ENCODE assay signal across 8 cellular contexts in genomic region chr1:154406572-154406879, GRCh38. TPM values are rescaled to one million over a fixed set of nuclear protein-coding genes. Genes with fewer than 3 reads are reported as not detected.
DNase-seq lines count a peak whose midpoint lies in the region; ATAC-seq, FAIRE-seq and TF ChIP-seq lines count a peak whose summit lies in the region.
"Had no signal": no experiment of that assay in that cellular context is flagged by ENCODE, and none has a peak within 500 bp of the region (broad histone marks: within the 10 kb centered on the region; RNA-seq: fewer than 3 reads in every experiment).

No MANE protein-coding gene starts in this region.

- H2AK5ac ChIP-seq in IMR-90 (ENCODE audit: low read depth, low read length), result peak overlapping the region; percentile 81; the same call in 1 of the 2 replicates
- no peak overlapping the region for H2AK5ac ChIP-seq in trophoblast cell (ENCODE audit: low read length)

- BruUV-seq in IMR-90 (replicated peaks; lab: Mats Ljungman, UMichigan) (TSS peak; percentile 17), HepG2 (replicated peaks; lab: Mats Ljungman, UMichigan) (TSS peak; percentile 62)

- FAIRE-seq in HepG2 (lab: Jason Lieb, UNC), result no peak

- H3K18ac ChIP-seq in IMR-90 (ENCODE audit: low read depth, low read length) (peak overlapping the region; percentile 8), trophoblast cell (ENCODE audit: low read length) (no peak overlapping the region)

- H4K91ac ChIP-seq in IMR-90 (ENCODE audit: insufficient read depth, low read depth, low read length) (peak overlapping the region; percentile 72; the same call in 1 of the 2 replicates), trophoblast cell (ENCODE audit: low read depth, low read length) (no peak overlapping the region)

- TF ChIP-seq RAD21 in IMR-90 (IDR thresholded peaks at IDR 0.05; ENCODE audit: low read length), result no peak
- TF ChIP-seq RAD21 in HepG2 (CRISPR knock-in tag; IDR thresholded peaks at IDR 0.05), result no peak

- in situ Hi-C loops in IMR-90 (cut with MboI; ENCODE audit: low sequenced_read_pairs) (no loop called here), HepG2 (cut with HindIII; ENCODE audit: extremely low pct_ligation_motif_present, low pct_unique_long_range_greater_than_20kb) (no loop called here)

- no peaks in the 10 kb centered on the region; the same call in 1 of the 2 replicates for H3K36me3 ChIP-seq in IMR-90 (ENCODE audit: control insufficient read depth, insufficient read depth, low read length)
- no peaks in the 10 kb centered on the region for H3K36me3 ChIP-seq in ascending aorta
- H3K36me3 ChIP-seq in HepG2 (replicated peaks in 1 of 2; ENCODE audit: control insufficient read depth in 1 of 2, insufficient read depth in 2 of 2, low read length in 2 of 2), result no peaks in the 10 kb centered on the region
- no peaks in the 10 kb centered on the region for H3K36me3 ChIP-seq in trophoblast cell (ENCODE audit: control insufficient read depth in 1 of 2, insufficient read depth in 2 of 2, low read length in 2 of 2)

- CTCF ChIA-PET in IMR-90 (lab: Yijun Ruan, JAX) (interaction anchor here (1.1 to 1.9 kb wide), 2 partner anchors 13 to 55 kb away, joined by 3 to 9 read pairs; no protein-coding TSS in a partner anchor), HepG2 (lab: Yijun Ruan, JAX; ENCODE audit: low intra/inter-chr PET ratio, low total read pairs) (no interaction called here)

- H3K79me1 ChIP-seq in IMR-90 (ENCODE audit: low read depth in 1 of 2, low read length in 2 of 2), result peaks cover 8 to 10% of the 10 kb centered on the region in 2 experiments; a peak in 2 of 4 replicates
- peaks cover 3% of the 10 kb centered on the region for H3K79me1 ChIP-seq in trophoblast cell (ENCODE audit: low read length)

- peaks cover 4% of the 10 kb centered on the region; the same call in 1 of the 2 replicates for H4K20me1 ChIP-seq in IMR-90 (ENCODE audit: insufficient read depth, low read length)
- H4K20me1 ChIP-seq in HepG2 (ENCODE audit: insufficient read depth, low read length), result no peaks in the 10 kb centered on the region

- TF ChIP-seq EP300 in HepG2 (IDR thresholded peaks at IDR 0.05; ENCODE audit: low read depth in 2 of 2, low read length in 2 of 2) (no peak), HepG2 (CRISPR knock-in tag; IDR thresholded peaks at IDR 0.05; ENCODE audit: borderline replicate concordance) (no peak)

- H3K9me1 ChIP-seq in IMR-90 (ENCODE audit: insufficient read depth, low read length), result peaks cover 3% of the 10 kb centered on the region; the same call in 1 of the 2 replicates

- no peaks in the 10 kb centered on the region for H3K79me2 ChIP-seq in HepG2 (ENCODE audit: insufficient read depth, low read length)
- H3K79me2 ChIP-seq in trophoblast cell (ENCODE audit: control insufficient read depth, insufficient read depth, low read length, poor library complexity), result no peaks in the 10 kb centered on the region

- TF ChIP-seq CTCF in IMR-90 (conservative IDR thresholded peaks at IDR 0.05; ENCODE audit: low read depth, low read length), result no peak
- no peak for TF ChIP-seq CTCF in ascending aorta (IDR thresholded peaks at IDR 0.05)
- no peak for TF ChIP-seq CTCF in HepG2 (CRISPR knock-in tag; IDR thresholded peaks at IDR 0.05)

- peak overlapping the region; percentile 88 for H3K27ac ChIP-seq in IMR-90 (ENCODE audit: insufficient read depth, low read length)
- H3K27ac ChIP-seq in ascending aorta, result peak overlapping the region; percentile 93 to 94
- no peak overlapping the region for H3K27ac ChIP-seq in HepG2 (ENCODE audit: extremely low read length, insufficient read depth, low read length)
- H3K27ac ChIP-seq in substantia nigra (ENCODE audit: low read depth, low read length, poor library complexity, severe bottlenecking), result peak overlapping the region; percentile 63
- no peak overlapping the region for H3K27ac ChIP-seq in trophoblast cell (ENCODE audit: low read depth, low read length)

- intact Hi-C loops in IMR-90 (cut with micrococcal nuclease) (loop anchor here (1.0 to 5.0 kb wide), 6 partner anchors 13 to 734 kb away; partner anchors contain the start of gene ILF2), ascending aorta (cut with DNase I) (loop anchor here (1.0 kb wide), 1 partner anchor 13 kb away; no protein-coding TSS in a partner anchor), HepG2 (cut with micrococcal nuclease; ENCODE audit: unreplicated experiment) (loop anchor here (2.0 to 10.0 kb wide), 2 partner anchors 20 to 52 kb away; no protein-coding TSS in a partner anchor)

- no peak for TF ChIP-seq POLR2A in IMR-90 (IDR thresholded peaks at IDR 0.05; ENCODE audit: low read depth, low read length)
- TF ChIP-seq POLR2A in HepG2 (IDR thresholded peaks at IDR 0.05; ENCODE audit: insufficient read depth in 1 of 2, low read depth in 2 of 2, low read length in 2 of 2), result no peak

- no peak overlapping the region for H2AK9ac ChIP-seq in IMR-90 (replicated peaks; ENCODE audit: low read depth, low read length, poor library complexity)

- no peak overlapping the region for H4K12ac ChIP-seq in trophoblast cell (ENCODE audit: low read depth, low read length)

- H2AFZ ChIP-seq in IMR-90 (replicated peaks; ENCODE audit: low read length, poor library complexity) (peak overlapping the region; percentile 95), HepG2 (ENCODE audit: low read length) (no peak overlapping the region), trophoblast cell (ENCODE audit: insufficient read depth, low read length, poor library complexity) (no peak overlapping the region)

- POLR2A ChIA-PET in IMR-90 (lab: Charles Lee; ENCODE audit: unreplicated experiment), result interaction anchor here (0.8 kb wide), 1 partner anchor 43 kb away, joined by 9 read pairs; no protein-coding TSS in a partner anchor
- POLR2A ChIA-PET in HepG2 (lab: Yijun Ruan, JAX), result interaction anchor here (1.1 to 8.9 kb wide), 4 partner anchors 11 to 54 kb away, joined by 3 to 146 read pairs (median 8); no protein-coding TSS in a partner anchor

- dilution Hi-C loops in IMR-90 (cut with HindIII; ENCODE audit: low sequenced_read_pairs, unreplicated experiment), result no loop called here

- H2BK5ac ChIP-seq in IMR-90 (ENCODE audit: low read depth, low read length, poor library complexity, severe bottlenecking) (peak overlapping the region; percentile 6), trophoblast cell (ENCODE audit: low read depth, low read length, poor library complexity) (no peak overlapping the region)

- H3K4me2 ChIP-seq in IMR-90 (ENCODE audit: low read depth, low read length) (peak overlapping the region; percentile 77), HepG2 (ENCODE audit: low read depth, low read length) (peak overlapping the region; percentile 96), trophoblast cell (ENCODE audit: low read length) (no peak overlapping the region)

- ATAC-seq in IMR-90 (ENCODE audit: low read depth), result no peak; the same call in 1 of the 2 replicates
- no peak for ATAC-seq in HepG2
- ATAC-seq in GM19351 (IDR thresholded peaks at IDR 0.05; ENCODE audit: unreplicated experiment), result no peak
- no peak for ATAC-seq in GM19467 (IDR thresholded peaks at IDR 0.05; ENCODE audit: unreplicated experiment)

- peak overlapping the region; percentile 90 for H2BK120ac ChIP-seq in IMR-90 (ENCODE audit: low read depth, low read length)
- no peak overlapping the region for H2BK120ac ChIP-seq in trophoblast cell (ENCODE audit: insufficient read depth, low read length, poor library complexity)

- H3K4me3 ChIP-seq in IMR-90 (ENCODE audit: insufficient read depth, low read depth, low read length), result peak overlapping the region; percentile 72
- H3K4me3 ChIP-seq in ascending aorta, result peak overlapping the region; percentile 69 to 73
- H3K4me3 ChIP-seq in HepG2 (replicated peaks in 1 of 3; ENCODE audit: insufficient read depth in 1 of 3, low read depth in 2 of 3, low read length in 3 of 3), result peak overlapping the region; percentile 55 to 89 (median 71)
- no peak overlapping the region for H3K4me3 ChIP-seq in trophoblast cell (ENCODE audit: low read depth, low read length)

- peak overlapping the region; percentile 47 for H2BK20ac ChIP-seq in IMR-90 (ENCODE audit: low read depth, low read length)

- DNase-seq in IMR-90 (no peak), ascending aorta (ENCODE audit: low spot score in 2 of 2) (no peak), HepG2 (ENCODE audit: low spot score) (no peak), substantia nigra (lab: John Stamatoyannopoulos, UW) (no peak), trophoblast cell (no peak)
- DNase-seq: NCI-H1048 had no signal

- H3K9ac ChIP-seq in IMR-90 (ENCODE audit: low read depth, low read length) (peak overlapping the region; percentile 79; the same call in 1 of the 2 replicates), HepG2 (ENCODE audit: insufficient read depth, low read depth, low read length) (peak overlapping the region; percentile 81), trophoblast cell (ENCODE audit: low read length) (no peak overlapping the region)

- no peaks in the 10 kb centered on the region for H3K9me3 ChIP-seq in IMR-90 (ENCODE audit: control insufficient read depth, insufficient read depth, low read length)
- H3K9me3 ChIP-seq in ascending aorta, result no peaks in the 10 kb centered on the region
- no peaks in the 10 kb centered on the region for H3K9me3 ChIP-seq in HepG2 (ENCODE audit: low read length)
- peaks cover 2% of the 10 kb centered on the region for H3K9me3 ChIP-seq in trophoblast cell (ENCODE audit: insufficient read depth, low read depth, low read length)

- H3K14ac ChIP-seq in IMR-90 (replicated peaks; ENCODE audit: low read depth, low read length) (peak overlapping the region; percentile 46; the same call in 1 of the 2 replicates), trophoblast cell (ENCODE audit: low read length) (no peak overlapping the region)

- H4K5ac ChIP-seq in IMR-90 (ENCODE audit: low read depth, low read length), result 0 out of 2 replicates have a peak overlapping the region, but pooled peaks have one; percentile 4

- H4K8ac ChIP-seq in IMR-90 (ENCODE audit: low read depth in 2 of 2, low read length in 2 of 2) (peak overlapping the region in 1 of 2 experiments; percentile 84; a peak in 1 of 4 replicates), trophoblast cell (ENCODE audit: low read depth, low read length) (no peak overlapping the region)

- H3K27me3 ChIP-seq in IMR-90 (ENCODE audit: control insufficient read depth, insufficient read depth, low read length) (peaks cover 12% of the 10 kb centered on the region), ascending aorta (no peaks in the 10 kb centered on the region), HepG2 (ENCODE audit: control insufficient read depth in 1 of 2, insufficient read depth in 2 of 2, low read length in 2 of 2) (peaks cover 0 to 22% of the 10 kb centered on the region in 2 experiments; a peak in 4 of 5 replicates), trophoblast cell (ENCODE audit: insufficient read depth, low read length) (peaks cover 13% of the 10 kb centered on the region)

- no peak overlapping the region for H2BK12ac ChIP-seq in trophoblast cell (ENCODE audit: low read length)

- no peak overlapping the region for H3K56ac ChIP-seq in IMR-90 (ENCODE audit: extremely low read depth, insufficient read depth, low read length)

- peaks cover 21% of the 10 kb centered on the region for H3K4me1 ChIP-seq in IMR-90 (ENCODE audit: control insufficient read depth, insufficient read depth, low read length)
- H3K4me1 ChIP-seq in ascending aorta, result peaks cover 0 to 13% of the 10 kb centered on the region in 2 donors
- peaks cover 91% of the 10 kb centered on the region for H3K4me1 ChIP-seq in HepG2 (ENCODE audit: insufficient read depth, low read length)
- H3K4me1 ChIP-seq in trophoblast cell (ENCODE audit: control insufficient read depth in 1 of 2, insufficient read depth in 2 of 2, low read length in 2 of 2), result peaks cover 7 to 14% of the 10 kb centered on the region in 2 experiments

- peak overlapping the region; percentile 66; the same call in 2 of the 3 replicates for H2BK15ac ChIP-seq in IMR-90 (ENCODE audit: low read depth, low read length)

- peak overlapping the region; percentile 92 for H3K4ac ChIP-seq in IMR-90 (ENCODE audit: low read depth, low read length)
- H3K4ac ChIP-seq in trophoblast cell (ENCODE audit: low read depth, low read length), result no peak overlapping the region

- H3K23ac ChIP-seq in IMR-90 (ENCODE audit: low read depth, low read length) (peak overlapping the region; percentile 64), trophoblast cell (ENCODE audit: low read length) (no peak overlapping the region)

RNA-seq across cellular contexts. Expression of gene IL6R, which starts 1.4 kb away (rescaled TPM):
- total RNA-seq in IMR-90 (2012; rRNA removed), result 6.1 and 9.5 TPM in 2 replicates
- 4.7 and 5.3 TPM in 2 replicates for polyA plus RNA-seq in IMR-90 (2012; rRNA removed)
- polyA plus RNA-seq in IMR-90 (2012; cell fraction: cytosol; rRNA removed), result 5.7 and 6.2 TPM in 2 replicates
- polyA plus RNA-seq in IMR-90 (2012; cell fraction: nucleus; rRNA removed; ENCODE audit: low replicate concordance), result 4.5 and 5.6 TPM in 2 replicates
- total RNA-seq in ascending aorta, result 6.7 TPM
- 3.5 and 5.0 TPM in 2 replicates for total RNA-seq in HepG2 (2016; rRNA removed; fragmentation: Illumina TruSeq; extraction: Trizol)
- 0.71 and 0.91 TPM in 2 replicates for total RNA-seq in HepG2 (2016; cell fraction: cytosol; rRNA removed; fragmentation: Illumina TruSeq; extraction: Trizol; ENCODE audit: low read depth)
- total RNA-seq in HepG2 (2016; cell fraction: insoluble cytoplasmic fraction; rRNA removed; fragmentation: Illumina TruSeq; extraction: Trizol), result 1.9 and 4.6 TPM in 2 replicates
- total RNA-seq in HepG2 (2016; cell fraction: membrane; rRNA removed; fragmentation: Illumina TruSeq; extraction: Trizol), result 1.2 and 1.3 TPM in 2 replicates
- total RNA-seq in HepG2 (2016; cell fraction: nucleus; rRNA removed; fragmentation: Illumina TruSeq; extraction: Trizol), result 3.7 and 4.0 TPM in 2 replicates
- polyA plus RNA-seq in HepG2 (2011; rRNA removed), result 24.5 and 30.5 TPM in 2 replicates
- 15.2 and 20.2 TPM in 2 replicates for polyA plus RNA-seq in HepG2 (2011; cell fraction: cytosol; rRNA removed)
- polyA plus RNA-seq in HepG2 (2011; cell fraction: nucleus; rRNA removed), result 15.9 and 16.7 TPM in 2 replicates
- 13.7 and 18.5 TPM in 2 replicates for polyA plus RNA-seq in HepG2 (2012)
- polyA plus RNA-seq in HepG2 (2016; cell fraction: cytosol; fragmentation: Illumina TruSeq; extraction: Trizol; ENCODE audit: low read depth), result 0.28 and 0.32 TPM in 2 replicates
- 1.4 and 2.1 TPM in 2 replicates for polyA plus RNA-seq in HepG2 (2016; cell fraction: insoluble cytoplasmic fraction; fragmentation: Illumina TruSeq; extraction: Trizol; ENCODE audit: low read depth)
- polyA plus RNA-seq in HepG2 (2016; cell fraction: membrane; fragmentation: Illumina TruSeq; extraction: Trizol; ENCODE audit: low read depth), result 0.60 and 0.65 TPM in 2 replicates
- 4.0 and 4.9 TPM in 2 replicates for polyA plus RNA-seq in HepG2 (2016; cell fraction: nucleus; fragmentation: Illumina TruSeq; extraction: Trizol; ENCODE audit: insufficient read depth, low read depth)
- polyA minus RNA-seq in HepG2 (2011; rRNA and poly(A)+ RNA removed; ENCODE audit: low replicate concordance), result 13.3 and 63.4 TPM in 2 replicates
- 10.3 and 13.7 TPM in 2 replicates for polyA minus RNA-seq in HepG2 (2011; cell fraction: cytosol; rRNA and poly(A)+ RNA removed)
- 13.4 and 13.8 TPM in 2 replicates for polyA minus RNA-seq in HepG2 (2011; cell fraction: nucleus; rRNA and poly(A)+ RNA removed)
- polyA plus RNA-seq in trophoblast cell (2013), result 0.29 and 0.42 TPM in 2 replicates

Comparison
In these comparisons a context has a peak if more than half of its experiments do, and no peak if none do; other contexts are left out.
1. H3K27ac ChIP-seq: peak in IMR-90 (single experiment), ascending aorta (2 of 2) and substantia nigra (single experiment); none in HepG2 (single experiment) and trophoblast cell (single experiment).